11 cellular contexts compared by ENCODE assay signal in genomic region chr9:91208837-91209236, GRCh38.
A peak's percentile ranks its signal among the peaks of the same experiment; 100 is the strongest.
DNase-seq lines count a peak whose midpoint lies in the region; ATAC-seq, FAIRE-seq and TF ChIP-seq lines count a peak whose summit lies in the region.
"Had no signal": no experiment of that assay in that cellular context is flagged by ENCODE, and none has a peak within 500 bp of the region (broad histone marks: within the 10 kb centered on the region; RNA-seq: fewer than 3 reads in every experiment).

No MANE protein-coding gene starts in this region.

- no peak for DNase-seq in naive thymus-derived CD4-positive, alpha-beta T cell
- DNase-seq in D721Med (ENCODE audit: insufficient read length, low spot score) (no peak), HEK293T (ENCODE audit: extremely low spot score) (no peak), COR-L47 (lab: John Stamatoyannopoulos, UW) (no peak)
- DNase-seq: H7, SJCRH30 had no signal

- no peak overlapping the region for H3K4me3 ChIP-seq in BLaER1
- H3K4me3 ChIP-seq in naive thymus-derived CD4-positive, alpha-beta T cell (ENCODE audit: low read length) = no peak overlapping the region
- H3K4me3 ChIP-seq: SJCRH30 had no signal

- TF ChIP-seq CTCF in D721Med (IDR thresholded peaks at IDR 0.05; ENCODE audit: insufficient read depth, missing control alignments) = no peak

- no peaks in the 10 kb centered on the region for H3K27me3 ChIP-seq in BLaER1
- no peaks in the 10 kb centered on the region for H3K27me3 ChIP-seq in naive thymus-derived CD4-positive, alpha-beta T cell (ENCODE audit: control insufficient read depth in 2 of 2, insufficient read depth in 2 of 2, low read length in 2 of 2)
- H3K27me3 ChIP-seq: SJCRH30 had no signal

- H4K20me1 ChIP-seq in BLaER1 = no peaks in the 10 kb centered on the region

- H3K27ac ChIP-seq in BLaER1 = peak overlapping the region; percentile 62; the same call in 1 of the 2 replicates
- peak overlapping the region; percentile 35 for H3K27ac ChIP-seq in adipose tissue (ENCODE audit: low read depth, low read length)
- no peak overlapping the region for H3K27ac ChIP-seq in naive thymus-derived CD4-positive, alpha-beta T cell (ENCODE audit: low read depth, low read length)
- H3K27ac ChIP-seq: SJCRH30 had no signal

- CTCF ChIA-PET in naive thymus-derived CD4-positive, alpha-beta T cell (lab: Charles Lee) = no interaction called here
- CTCF ChIA-PET in HEK293T (lab: Yijun Ruan, JAX) = no interaction called here

- POLR2A ChIA-PET in naive thymus-derived CD4-positive, alpha-beta T cell (lab: Charles Lee) = no interaction called here
- POLR2A ChIA-PET in HEK293T (lab: Yijun Ruan, JAX) = no interaction called here

- peak; percentile 24 for ATAC-seq in HG02981 (IDR thresholded peaks at IDR 0.05; ENCODE audit: unreplicated experiment)
- peak; percentile 7 for ATAC-seq in naive thymus-derived CD4-positive, alpha-beta T cell
- ATAC-seq in HG02763 (IDR thresholded peaks at IDR 0.05; ENCODE audit: unreplicated experiment) = no peak

- H3K9me3 Mint-ChIP-seq in naive thymus-derived CD4-positive, alpha-beta T cell = peaks cover 0 to 8% (median 0%) of the 10 kb centered on the region in 11 donors
- H3K9me3 Mint-ChIP-seq: CD8-positive, alpha-beta memory T cell had no signal

- H3K9me3 ChIP-seq in BLaER1 = peaks cover 32% of the 10 kb centered on the region
- H3K9me3 ChIP-seq in naive thymus-derived CD4-positive, alpha-beta T cell (ENCODE audit: control insufficient read depth in 2 of 3, low read length in 3 of 3) = no peaks in the 10 kb centered on the region
- H3K9me3 ChIP-seq: SJCRH30 had no signal

- H3K36me3 ChIP-seq in BLaER1 = peaks cover 14% of the 10 kb centered on the region; the same call in 1 of the 2 replicates
- no peaks in the 10 kb centered on the region for H3K36me3 ChIP-seq in naive thymus-derived CD4-positive, alpha-beta T cell (ENCODE audit: control insufficient read depth in 2 of 3, insufficient read depth in 3 of 3, low read length in 3 of 3)
- H3K36me3 ChIP-seq: SJCRH30 had no signal

- peaks cover 13 to 62% (median 37%) of the 10 kb centered on the region in 7 donors for H3K4me1 Mint-ChIP-seq in naive thymus-derived CD4-positive, alpha-beta T cell

- peak overlapping the region; percentile 79 for H3K4me2 ChIP-seq in BLaER1

- H3K4me1 ChIP-seq in BLaER1 = peaks cover 21% of the 10 kb centered on the region
- peaks cover 17 to 18% of the 10 kb centered on the region in 2 donors for H3K4me1 ChIP-seq in naive thymus-derived CD4-positive, alpha-beta T cell (ENCODE audit: control insufficient read depth in 2 of 2, insufficient read depth in 2 of 2, low read length in 2 of 2)
- H3K4me1 ChIP-seq: SJCRH30 had no signal

- FAIRE-seq in D721Med (lab: Jason Lieb, UNC) = no peak

- no peaks in the 10 kb centered on the region for H3K27me3 Mint-ChIP-seq in naive thymus-derived CD4-positive, alpha-beta T cell
- H3K27me3 Mint-ChIP-seq: CD8-positive, alpha-beta memory T cell had no signal

- intact Hi-C loops in naive thymus-derived CD4-positive, alpha-beta T cell (cut with micrococcal nuclease) = loop anchor here (1.0 to 5.0 kb wide), 6 partner anchors 15 to 153 kb away; partner anchors contain the start of gene AUH (in 1 of the 2)

- peaks cover 0 to 46% (median 0%) of the 10 kb centered on the region in 5 donors for H3K36me3 Mint-ChIP-seq in naive thymus-derived CD4-positive, alpha-beta T cell

- peak overlapping the region in 6 of 9 donors; percentile 41 to 91 (median 81) for H3K27ac Mint-ChIP-seq in naive thymus-derived CD4-positive, alpha-beta T cell

- WGBS in adipose tissue, 3 donors = 88 to 91% (median 89%) methylated on average over 5 of the region's 5 CpGs

- H3K9ac ChIP-seq in BLaER1 = no peak overlapping the region

- H3K4me3 Mint-ChIP-seq in naive thymus-derived CD4-positive, alpha-beta T cell = peak overlapping the region in 5 of 10 donors; percentile 35 to 89 (median 49)

TF ChIP-seq in HEK293T, 16 proteins besides CTCF, POLR2A, EP300 and RAD21:
- TF ChIP-seq ARNT (IDR thresholded peaks at IDR 0.05) (no peak), SUZ12 (IDR thresholded peaks at IDR 0.05) (no peak), LEF1 (IDR thresholded peaks at IDR 0.05; ENCODE audit: borderline replicate concordance) (no peak), FOXK2 (IDR thresholded peaks at IDR 0.05) (no peak)
